Comparison of ENCODE assay signal across 21 cellular contexts in genomic region chr7:37511852-37512377, GRCh38.
DNase-seq lines count a peak whose midpoint lies in the region; ATAC-seq and TF ChIP-seq lines count a peak whose summit lies in the region.
"Had no signal": no experiment of that assay in that cellular context is flagged by ENCODE, and none has a peak within 500 bp of the region (broad histone marks: within the 10 kb centered on the region; RNA-seq: fewer than 3 reads in every experiment).

No MANE protein-coding gene starts in this region.

- H3K4me3 ChIP-seq in esophagus muscularis mucosa (no peak overlapping the region), prostate gland (no peak overlapping the region)
- H3K4me3 ChIP-seq: BLaER1, GM12878, GM23248 had no signal

- no peaks in the 10 kb centered on the region for H3K36me3 Mint-ChIP-seq in activated naive CD4-positive, alpha-beta T cell treated with anti-CD3 and anti-CD28 coated beads, Interleukin-2, amount 50 U/mL, for 24 hours
- no peaks in the 10 kb centered on the region for H3K36me3 Mint-ChIP-seq in osteocyte (ENCODE audit: unreplicated experiment)
- H3K36me3 Mint-ChIP-seq: CD4-positive, CD25-positive, alpha-beta regulatory T cell; CD8-positive, alpha-beta T cell had no signal

- no peak for TF ChIP-seq EP300 in esophagus muscularis mucosa (IDR thresholded peaks at IDR 0.05)

- TF ChIP-seq CTCF in esophagus muscularis mucosa (IDR thresholded peaks at IDR 0.05) = no peak
- no peak for TF ChIP-seq CTCF in prostate gland (IDR thresholded peaks at IDR 0.05)
- TF ChIP-seq CTCF in osteocyte (IDR thresholded peaks at IDR 0.05) = no peak

- DNase-seq in activated naive CD4-positive, alpha-beta T cell treated with Interleukin-2 at 50 U/mL for 16 hours = no peak
- DNase-seq in esophagus muscularis mucosa (ENCODE audit: extremely low spot score) (peak; percentile 37), prostate gland (ENCODE audit: low spot score) (peak; percentile 29), osteocyte (ENCODE audit: extremely low spot score, unreplicated experiment) (no peak)
- DNase-seq: CD4-positive, CD25-positive, alpha-beta regulatory T cell; CD8-positive, alpha-beta T cell; DMS 273 treated with DMSO at 0.1 percent for 48 hours; DMS79; EL; GDM1; GM23248; H7; HCEC 1CT had no signal

- no peak overlapping the region for H3K4me3 Mint-ChIP-seq in activated naive CD4-positive, alpha-beta T cell treated with anti-CD3 and anti-CD28 coated beads, Interleukin-2, amount 50 U/mL, for 24 hours
- no peak overlapping the region for H3K4me3 Mint-ChIP-seq in osteocyte (ENCODE audit: unreplicated experiment)
- H3K4me3 Mint-ChIP-seq: B cell; CD4-positive, CD25-positive, alpha-beta regulatory T cell; CD8-positive, alpha-beta T cell had no signal

- 74% methylated on average over 4 of the region's 4 CpGs for WGBS in esophagus muscularis mucosa
- WGBS in prostate gland = 27% methylated on average over 4 of the region's 4 CpGs

- peaks cover 1% of the 10 kb centered on the region for H3K27me3 Mint-ChIP-seq in activated naive CD4-positive, alpha-beta T cell treated with anti-CD3 and anti-CD28 coated beads, Interleukin-2, amount 50 U/mL, for 24 hours
- H3K27me3 Mint-ChIP-seq in osteocyte (ENCODE audit: unreplicated experiment) = peaks cover 2% of the 10 kb centered on the region

- H3K4me1 Mint-ChIP-seq in activated naive CD4-positive, alpha-beta T cell treated with anti-CD3 and anti-CD28 coated beads, Interleukin-2, amount 50 U/mL, for 24 hours = no peaks in the 10 kb centered on the region
- H3K4me1 Mint-ChIP-seq in osteocyte (ENCODE audit: unreplicated experiment) = no peaks in the 10 kb centered on the region
- H3K4me1 Mint-ChIP-seq: B cell; CD4-positive, CD25-positive, alpha-beta regulatory T cell had no signal

- ATAC-seq in HG03139 (IDR thresholded peaks at IDR 0.05; ENCODE audit: unreplicated experiment) = no peak
- ATAC-seq in HG02981 (IDR thresholded peaks at IDR 0.05; ENCODE audit: unreplicated experiment) = no peak
- ATAC-seq: CD8-positive, alpha-beta T cell; GM12878 had no signal

- H3K9me3 ChIP-seq in esophagus muscularis mucosa (no peaks in the 10 kb centered on the region), prostate gland (no peaks in the 10 kb centered on the region)
- H3K9me3 ChIP-seq: BLaER1 had no signal

- no peaks in the 10 kb centered on the region for H3K36me3 ChIP-seq in esophagus muscularis mucosa
- no peaks in the 10 kb centered on the region for H3K36me3 ChIP-seq in prostate gland
- H3K36me3 ChIP-seq: BLaER1 had no signal

- intact Hi-C loops in esophagus muscularis mucosa (cut with DNase I) = no loop called here
- intact Hi-C loops in prostate gland (cut with DNase I) = no loop called here

- H3K27ac Mint-ChIP-seq in activated naive CD4-positive, alpha-beta T cell treated with anti-CD3 and anti-CD28 coated beads, Interleukin-2, amount 50 U/mL, for 24 hours = peak overlapping the region; percentile 9
- no peak overlapping the region for H3K27ac Mint-ChIP-seq in osteocyte (ENCODE audit: unreplicated experiment)
- H3K27ac Mint-ChIP-seq: B cell; CD4-positive, CD25-positive, alpha-beta regulatory T cell; CD8-positive, alpha-beta T cell had no signal

- no peaks in the 10 kb centered on the region for H3K9me3 Mint-ChIP-seq in activated naive CD4-positive, alpha-beta T cell treated with anti-CD3 and anti-CD28 coated beads, Interleukin-2, amount 50 U/mL, for 24 hours
- no peaks in the 10 kb centered on the region for H3K9me3 Mint-ChIP-seq in osteocyte (ENCODE audit: unreplicated experiment)
- H3K9me3 Mint-ChIP-seq: CD4-positive, CD25-positive, alpha-beta regulatory T cell; CD8-positive, alpha-beta T cell had no signal

- H3K27me3 ChIP-seq in esophagus muscularis mucosa (no peaks in the 10 kb centered on the region), prostate gland (replicated peaks; ENCODE audit: insufficient read depth) (no peaks in the 10 kb centered on the region)
- H3K27me3 ChIP-seq: BLaER1 had no signal

- H3K27ac ChIP-seq in esophagus muscularis mucosa (replicated peaks in 1 of 4) (no peak overlapping the region), prostate gland (no peak overlapping the region)
- H3K27ac ChIP-seq: 22Rv1, BLaER1, C4-2B, GM23248 had no signal

- TF ChIP-seq POLR2A in esophagus muscularis mucosa (IDR thresholded peaks at IDR 0.05; ENCODE audit: low read depth) = no peak
- no peak for TF ChIP-seq POLR2A in prostate gland (IDR thresholded peaks at IDR 0.05)

- H3K4me1 ChIP-seq in esophagus muscularis mucosa (no peaks in the 10 kb centered on the region), prostate gland (replicated peaks) (no peaks in the 10 kb centered on the region)
- H3K4me1 ChIP-seq: BLaER1 had no signal

Comparison
In these comparisons a context has a peak if more than half of its experiments do, and no peak if none do; other contexts are left out.
1. DNase-seq: peak in esophagus muscularis mucosa (single experiment) and prostate gland (single experiment); none in activated naive CD4-positive, alpha-beta T cell treated with Interleukin-2 at 50 U/mL for 16 hours (single experiment) and osteocyte (single experiment).